ENCODE assay signal across 20 cellular contexts in genomic region chr3:78277793-78278192, GRCh38.
A peak's percentile ranks its signal among the peaks of the same experiment; 100 is the strongest.
DNase-seq lines count a peak whose midpoint lies in the region; ATAC-seq and TF ChIP-seq lines count a peak whose summit lies in the region.
"Had no signal": no experiment of that assay in that cellular context is flagged by ENCODE, and none has a peak within 500 bp of the region (broad histone marks: within the 10 kb centered on the region; RNA-seq: fewer than 3 reads in every experiment).

No MANE protein-coding gene starts in this region.

- no peaks in the 10 kb centered on the region for H3K27me3 Mint-ChIP-seq in activated CD8-positive, alpha-beta memory T cell treated with anti-CD3 and anti-CD28 coated beads, Interleukin-2, amount 10 ng/mL, durations not matched to agents 7 days and 5 days

- no peak overlapping the region for H3K27ac ChIP-seq in breast epithelium
- H3K27ac ChIP-seq: heart right ventricle, lower lobe of right lung, right atrium auricular region, upper lobe of left lung had no signal

- H3K4me3 ChIP-seq in breast epithelium, result no peak overlapping the region
- H3K4me3 ChIP-seq: heart right ventricle, lower lobe of right lung, right atrium auricular region, upper lobe of left lung had no signal

- no peak overlapping the region for H3K4me3 Mint-ChIP-seq in activated CD8-positive, alpha-beta memory T cell treated with anti-CD3 and anti-CD28 coated beads, Interleukin-2, amount 10 ng/mL, durations not matched to agents 7 days and 5 days
- H3K4me3 Mint-ChIP-seq: CD8-positive, alpha-beta T cell had no signal

- no peaks in the 10 kb centered on the region for H3K4me1 ChIP-seq in breast epithelium
- H3K4me1 ChIP-seq: heart right ventricle, lower lobe of right lung, right atrium auricular region, upper lobe of left lung had no signal

- DNase-seq in brain pericyte (ENCODE audit: low read depth, low spot score) (peak; percentile 5), breast epithelium (ENCODE audit: low spot score in 2 of 2) (no peak), hippocampal formation (lab: John Stamatoyannopoulos, UW) (no peak)
- DNase-seq in activated CD4-positive, alpha-beta T cell treated with anti-CD3 and anti-CD28 coated beads, Interleukin-2, amount 50 U/mL, for 1 hour, result no peak
- DNase-seq in activated CD8-positive, alpha-beta memory T cell treated with anti-CD3 and anti-CD28 coated beads, Interleukin-2, amount 10 ng/mL, durations not matched to agents 7 days and 5 days, result no peak
- DNase-seq: activated CD4-positive, alpha-beta T cell treated with anti-CD3 and anti-CD28 coated beads for 4 hours; CD8-positive, alpha-beta T cell; DMS53; heart right ventricle; islet precursor cell; lower lobe of right lung; NCI-H1694; NCI-H446 treated with DMSO at 0.1 percent for 48 hours; stimulated activated naive CD4-positive, alpha-beta T cell; SW 1271; upper lobe of left lung had no signal

- H3K36me3 ChIP-seq in breast epithelium, result no peaks in the 10 kb centered on the region
- H3K36me3 ChIP-seq: heart right ventricle, lower lobe of right lung, right atrium auricular region, upper lobe of left lung had no signal

- no peaks in the 10 kb centered on the region for H3K27me3 ChIP-seq in breast epithelium
- H3K27me3 ChIP-seq: heart right ventricle, right atrium auricular region, upper lobe of left lung had no signal

- no peaks in the 10 kb centered on the region for H3K4me1 Mint-ChIP-seq in activated CD8-positive, alpha-beta memory T cell treated with anti-CD3 and anti-CD28 coated beads, Interleukin-2, amount 10 ng/mL, durations not matched to agents 7 days and 5 days

- H3K9me3 Mint-ChIP-seq in activated CD8-positive, alpha-beta memory T cell treated with anti-CD3 and anti-CD28 coated beads, Interleukin-2, amount 10 ng/mL, durations not matched to agents 7 days and 5 days (ENCODE audit: low read depth), result peaks cover 5% of the 10 kb centered on the region

- H3K9me3 ChIP-seq in breast epithelium, result no peaks in the 10 kb centered on the region
- H3K9me3 ChIP-seq: heart right ventricle, lower lobe of right lung, right atrium auricular region, upper lobe of left lung had no signal

- intact Hi-C loops in breast epithelium (cut with DNase I; ENCODE audit: low total_unique reads), result no loop called here

- CTCF ChIA-PET in activated CD8-positive, alpha-beta memory T cell treated with anti-CD3 and anti-CD28 coated beads, Interleukin-2, amount 10 ng/mL, durations not matched to agents 7 days and 5 days (lab: Charles Lee), result no interaction called here

- TF ChIP-seq POLR2A in breast epithelium (IDR thresholded peaks at IDR 0.05), result no peak

- no peak overlapping the region for H3K27ac Mint-ChIP-seq in activated CD8-positive, alpha-beta memory T cell treated with anti-CD3 and anti-CD28 coated beads, Interleukin-2, amount 10 ng/mL, durations not matched to agents 7 days and 5 days
- H3K27ac Mint-ChIP-seq: CD8-positive, alpha-beta T cell had no signal

- H3K36me3 Mint-ChIP-seq in activated CD8-positive, alpha-beta memory T cell treated with anti-CD3 and anti-CD28 coated beads, Interleukin-2, amount 10 ng/mL, durations not matched to agents 7 days and 5 days, result no peaks in the 10 kb centered on the region
- H3K36me3 Mint-ChIP-seq: CD8-positive, alpha-beta T cell had no signal

- ATAC-seq in GM18499 (IDR thresholded peaks at IDR 0.05; ENCODE audit: insufficient read depth, unreplicated experiment) (peak; percentile 13), GM21619 (IDR thresholded peaks at IDR 0.05; ENCODE audit: unreplicated experiment) (peak; percentile 28), HG03469 (IDR thresholded peaks at IDR 0.05; ENCODE audit: unreplicated experiment) (peak; percentile 35)
- no peak for ATAC-seq in activated CD8-positive, alpha-beta memory T cell treated with anti-CD3 and anti-CD28 coated beads, Interleukin-2, amount 10 ng/mL, durations not matched to agents 7 days and 5 days
- ATAC-seq: CD8-positive, alpha-beta T cell; heart right ventricle; lower lobe of right lung had no signal

- no peak for TF ChIP-seq CTCF in breast epithelium (IDR thresholded peaks at IDR 0.05)
